In the genomic region with DNA sequence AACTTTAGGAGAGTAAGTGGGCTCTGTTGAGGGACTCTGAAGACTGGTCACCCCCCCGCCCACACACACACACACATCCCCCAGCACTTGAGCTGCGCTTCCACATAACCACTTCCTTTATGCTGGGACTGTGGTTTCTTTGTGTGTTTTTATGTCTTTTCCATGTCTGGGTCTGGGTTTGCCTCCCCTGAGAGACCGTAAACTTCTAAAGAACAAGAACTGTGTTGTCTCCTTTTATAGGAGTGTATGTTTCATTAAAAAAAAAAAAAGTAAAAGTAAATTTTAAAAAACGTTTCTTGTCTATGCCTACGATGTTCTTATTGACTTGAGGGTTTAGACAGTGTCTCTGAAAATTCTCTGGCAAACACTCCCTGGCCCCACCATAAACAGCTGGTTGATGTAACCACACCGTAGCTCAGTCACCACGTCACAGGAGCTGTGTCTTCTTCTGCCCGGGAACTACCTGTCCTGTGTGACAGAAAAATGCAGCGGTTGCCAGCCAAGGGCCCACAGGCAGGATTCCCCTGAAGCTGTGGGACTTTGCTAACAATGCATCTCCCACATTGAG, we compare ENCODE assay signal across 10 cellular contexts.
DNase-seq lines count a peak whose midpoint lies in the region; ATAC-seq, FAIRE-seq and TF ChIP-seq lines count a peak whose summit lies in the region.
"Had no signal": no experiment of that assay in that cellular context is flagged by ENCODE, and none has a peak within 500 bp of the region (broad histone marks: within the 10 kb centered on the region; RNA-seq: fewer than 3 reads in every experiment).

No MANE protein-coding gene starts in this region.

- H4K20me1 ChIP-seq in HepG2 (ENCODE audit: insufficient read depth, low read length), result no peaks in the 10 kb centered on the region

- H2AFZ ChIP-seq in HepG2 (ENCODE audit: low read length), result no peak overlapping the region

- H3K4me3 ChIP-seq in HepG2 (replicated peaks in 1 of 3; ENCODE audit: insufficient read depth in 1 of 3, low read depth in 2 of 3, low read length in 3 of 3) (no peak overlapping the region), right lobe of liver (no peak overlapping the region)
- H3K4me3 ChIP-seq: lower lobe of right lung had no signal

- in situ Hi-C loops in HepG2 (cut with HindIII; ENCODE audit: extremely low pct_ligation_motif_present, low pct_unique_long_range_greater_than_20kb), result no loop called here

- CTCF ChIA-PET in HepG2 (lab: Yijun Ruan, JAX; ENCODE audit: low intra/inter-chr PET ratio, low total read pairs), result no interaction called here

- H3K36me3 Mint-ChIP-seq in nephron progenitor cell (ENCODE audit: low read depth), result peaks cover 4% of the 10 kb centered on the region

- H3K27me3 ChIP-seq in HepG2 (ENCODE audit: control insufficient read depth in 1 of 2, insufficient read depth in 2 of 2, low read length in 2 of 2) (peaks cover 1 to 9% of the 10 kb centered on the region in 2 experiments; a peak in 2 of 5 replicates), right lobe of liver (no peaks in the 10 kb centered on the region)

- H3K9me3 Mint-ChIP-seq in nephron progenitor cell, result no peaks in the 10 kb centered on the region

- peak overlapping the region; percentile 52 for H3K4me3 Mint-ChIP-seq in nephron progenitor cell

- no TSS peak for BruUV-seq in HepG2 (replicated peaks; lab: Mats Ljungman, UMichigan)

- H3K4me1 Mint-ChIP-seq in nephron progenitor cell, result peaks cover 69% of the 10 kb centered on the region

- H3K36me3 ChIP-seq in HepG2 (replicated peaks in 1 of 2; ENCODE audit: control insufficient read depth in 1 of 2, insufficient read depth in 2 of 2, low read length in 2 of 2) (no peaks in the 10 kb centered on the region), right lobe of liver (no peaks in the 10 kb centered on the region)
- H3K36me3 ChIP-seq: lower lobe of right lung had no signal

- peak overlapping the region; percentile 90 for H3K27ac Mint-ChIP-seq in nephron progenitor cell

- no peak for FAIRE-seq in HepG2 (lab: Jason Lieb, UNC)
- FAIRE-seq: G401.6 had no signal

- TF ChIP-seq CTCF in HepG2 (CRISPR knock-in tag; IDR thresholded peaks at IDR 0.05), result no peak
- no peak for TF ChIP-seq CTCF in right lobe of liver (IDR thresholded peaks at IDR 0.05)
- TF ChIP-seq CTCF in nephron progenitor cell (IDR thresholded peaks at IDR 0.05), result no peak

- intact Hi-C loops in HepG2 (cut with micrococcal nuclease; ENCODE audit: unreplicated experiment), result no loop called here
- intact Hi-C loops in right lobe of liver (cut with DNase I), result no loop called here
- intact Hi-C loops in cardiac septum (cut with DNase I), result no loop called here

- ATAC-seq in HepG2 (no peak), right lobe of liver (no peak), HG03354 (IDR thresholded peaks at IDR 0.05; ENCODE audit: poor library complexity, severe bottlenecking, unreplicated experiment) (peak; percentile 48), HG03571 (IDR thresholded peaks at IDR 0.05; ENCODE audit: unreplicated experiment) (no peak)

- DNase-seq in HepG2 (ENCODE audit: low spot score) (no peak), right lobe of liver (no peak), activated T-cell treated with anti-CD3 and anti-CD28 coated beads for 48 hours (ENCODE audit: low read depth) (peak; percentile 6), nephron progenitor cell (no peak), cardiac septum (ENCODE audit: low spot score) (no peak), NCI-H510A (lab: John Stamatoyannopoulos, UW) (no peak)
- DNase-seq: lower lobe of right lung had no signal

- H3K27ac ChIP-seq in HepG2 (ENCODE audit: extremely low read length, insufficient read depth, low read length) (no peak overlapping the region), right lobe of liver (no peak overlapping the region)
- H3K27ac ChIP-seq: lower lobe of right lung had no signal

- no peaks in the 10 kb centered on the region for H3K79me2 ChIP-seq in HepG2 (ENCODE audit: insufficient read depth, low read length)

- no peaks in the 10 kb centered on the region for H3K9me3 ChIP-seq in HepG2 (ENCODE audit: low read length)
- H3K9me3 ChIP-seq in right lobe of liver, result no peaks in the 10 kb centered on the region
- H3K9me3 ChIP-seq: lower lobe of right lung had no signal

- no peak overlapping the region for H3K4me2 ChIP-seq in HepG2 (ENCODE audit: low read depth, low read length)

- H3K27me3 Mint-ChIP-seq in nephron progenitor cell (ENCODE audit: low read depth, poor library complexity), result no peaks in the 10 kb centered on the region

- TF ChIP-seq POLR2A in HepG2 (IDR thresholded peaks at IDR 0.05; ENCODE audit: insufficient read depth in 1 of 2, low read depth in 2 of 2, low read length in 2 of 2) (no peak), right lobe of liver (IDR thresholded peaks at IDR 0.05) (no peak)

- WGBS in HepG2 (ENCODE audit: low lambda C conversion rate), result 40% methylated on average over 9 of the region's 9 CpGs
- WGBS in right lobe of liver (ENCODE audit: insufficient coverage, low coverage, low lambda C conversion rate, missing lambda C conversion rate), result 58% methylated on average over 8 of the region's 9 CpGs

- no peak overlapping the region for H3K9ac ChIP-seq in HepG2 (ENCODE audit: insufficient read depth, low read depth, low read length)

- no peaks in the 10 kb centered on the region for H3K4me1 ChIP-seq in HepG2 (ENCODE audit: insufficient read depth, low read length)
- no peaks in the 10 kb centered on the region for H3K4me1 ChIP-seq in right lobe of liver

- no peak for TF ChIP-seq RAD21 in HepG2 (CRISPR knock-in tag; IDR thresholded peaks at IDR 0.05)

- TF ChIP-seq EP300 in HepG2 (IDR thresholded peaks at IDR 0.05; ENCODE audit: low read depth in 2 of 2, low read length in 2 of 2), result no peak
- no peak for TF ChIP-seq EP300 in HepG2 (CRISPR knock-in tag; IDR thresholded peaks at IDR 0.05; ENCODE audit: borderline replicate concordance)

- POLR2A ChIA-PET in HepG2 (lab: Yijun Ruan, JAX), result no interaction called here

TF ChIP-seq in HepG2, 621 proteins besides CTCF, POLR2A, EP300 and RAD21:
- 0 out of 2 replicates have a peak, but pooled peaks have one; percentile 17 for TF ChIP-seq CREB1 (IDR thresholded peaks at IDR 0.05)
- no peak for TF ChIP-seq CREB1 (CRISPR knock-in tag; IDR thresholded peaks at IDR 0.05)
- TF ChIP-seq ZNF614 (CRISPR knock-in tag; IDR thresholded peaks at IDR 0.05; ENCODE audit: borderline replicate concordance), result no peak
TF ChIP-seq in HepG2: peak in this region for 1.
